Comparison of ENCODE assay signal across 8 cellular contexts in genomic region chr12:106302401-106303201, GRCh38. TPM values are rescaled to one million over a fixed set of nuclear protein-coding genes. Genes with fewer than 3 reads are reported as not detected.
DNase-seq lines count a peak whose midpoint lies in the region; ATAC-seq and TF ChIP-seq lines count a peak whose summit lies in the region.

Gene TCP11L2 (plus strand): TSS chr12:106302733. CDS start chr12:106311076, 8,343 bp downstream.

- no peaks in the 10 kb centered on the region for H3K27me3 Mint-ChIP-seq in activated naive CD4-positive, alpha-beta T cell treated with anti-CD3 and anti-CD28 coated beads, Interleukin-2, amount 50 U/mL, for 24 hours

- H3K36me3 ChIP-seq in HAP-1 (replicated peaks) (no peaks in the 10 kb centered on the region), MM.1S (replicated peaks; ENCODE audit: insufficient read depth, low read length) (no peaks in the 10 kb centered on the region)

- TF ChIP-seq CTCF in MM.1S (IDR thresholded peaks at IDR 0.05; ENCODE audit: low read length): no peak

- no peaks in the 10 kb centered on the region for H3K36me3 Mint-ChIP-seq in activated naive CD4-positive, alpha-beta T cell treated with anti-CD3 and anti-CD28 coated beads, Interleukin-2, amount 50 U/mL, for 24 hours

- H3K9me2 ChIP-seq in MM.1S (replicated peaks; ENCODE audit: insufficient read depth, low read length): no peaks in the 10 kb centered on the region

- in situ Hi-C loops in HAP-1 (cut with MboI; ENCODE audit: low sequenced_read_pairs): no loop called here

- H3K27me3 ChIP-seq in HAP-1 (ENCODE audit: low read depth): no peaks in the 10 kb centered on the region
- H3K27me3 ChIP-seq in MM.1S (replicated peaks; ENCODE audit: insufficient read depth, low read length): no peaks in the 10 kb centered on the region

- no peaks in the 10 kb centered on the region; the same call in 1 of the 2 replicates for H3K79me2 ChIP-seq in MM.1S (ENCODE audit: low read length)

- H3K27ac Mint-ChIP-seq in activated naive CD4-positive, alpha-beta T cell treated with anti-CD3 and anti-CD28 coated beads, Interleukin-2, amount 50 U/mL, for 24 hours: peak within 1 kb of the TSS; percentile 100

- peak within 1 kb of the TSS; percentile 94 for H3K9ac ChIP-seq in MM.1S (ENCODE audit: low read length)

- no peaks in the 10 kb centered on the region for H4K20me1 ChIP-seq in MM.1S (ENCODE audit: insufficient read depth, low read length)

- peak; percentile 88 for ATAC-seq in SK-N-SH treated with all-trans-retinoic acid at 6 μM for 48 hours

- H3K9me3 Mint-ChIP-seq in activated naive CD4-positive, alpha-beta T cell treated with anti-CD3 and anti-CD28 coated beads, Interleukin-2, amount 50 U/mL, for 24 hours: no peaks in the 10 kb centered on the region

- H3K4me1 Mint-ChIP-seq in activated naive CD4-positive, alpha-beta T cell treated with anti-CD3 and anti-CD28 coated beads, Interleukin-2, amount 50 U/mL, for 24 hours: peaks cover 64% of the 10 kb centered on the region

- H3K27ac ChIP-seq in MM.1S (ENCODE audit: low read length): peak within 1 kb of the TSS; percentile 86
- peak within 1 kb of the TSS; percentile 99 for H3K27ac ChIP-seq in substantia nigra (ENCODE audit: low read depth, low read length, poor library complexity, severe bottlenecking)

- H3K4me3 Mint-ChIP-seq in activated naive CD4-positive, alpha-beta T cell treated with anti-CD3 and anti-CD28 coated beads, Interleukin-2, amount 50 U/mL, for 24 hours: peak within 1 kb of the TSS; percentile 97

- H3K4me3 ChIP-seq in HAP-1: peak within 1 kb of the TSS; percentile 83
- peak within 1 kb of the TSS; percentile 98 for H3K4me3 ChIP-seq in MM.1S (ENCODE audit: low read length)

- H3K4me1 ChIP-seq in HAP-1: peaks cover 13% of the 10 kb centered on the region
- peaks cover 11% of the 10 kb centered on the region for H3K4me1 ChIP-seq in MM.1S (ENCODE audit: low read length)

- H3K9me3 ChIP-seq in HAP-1: no peaks in the 10 kb centered on the region
- no peaks in the 10 kb centered on the region for H3K9me3 ChIP-seq in MM.1S (replicated peaks; ENCODE audit: insufficient read depth, low read length)

- peaks cover 4% of the 10 kb centered on the region; the same call in 1 of the 2 replicates for H3F3A ChIP-seq in MM.1S (ENCODE audit: insufficient read depth, low read length)

- peak; percentile 82 for DNase-seq in ELF-1 (ENCODE audit: low read depth, low spot score)
- DNase-seq in HAP-1 (ENCODE audit: low spot score in 2 of 2): peak; percentile 59 to 89
- DNase-seq in MM.1S: peak; percentile 83
- DNase-seq in globus pallidus (ENCODE audit: low spot score): peak; percentile 91
- DNase-seq in occipital lobe (lab: John Stamatoyannopoulos, UW): peak; percentile 82
- peak; percentile 56 to 98 (median 91) for DNase-seq in substantia nigra (lab: John Stamatoyannopoulos, UW)

- H2AFZ ChIP-seq in MM.1S (ENCODE audit: low read length): peak within 1 kb of the TSS; percentile 97

- peak within 1 kb of the TSS; percentile 98 for H3K4me2 ChIP-seq in MM.1S (ENCODE audit: low read depth, low read length)

TF ChIP-seq in SK-N-SH treated with all-trans-retinoic acid at 6 μM for 48 hours, 23 proteins besides CTCF, POLR2A, EP300 and RAD21:
- TF ChIP-seq, protein P1, sequence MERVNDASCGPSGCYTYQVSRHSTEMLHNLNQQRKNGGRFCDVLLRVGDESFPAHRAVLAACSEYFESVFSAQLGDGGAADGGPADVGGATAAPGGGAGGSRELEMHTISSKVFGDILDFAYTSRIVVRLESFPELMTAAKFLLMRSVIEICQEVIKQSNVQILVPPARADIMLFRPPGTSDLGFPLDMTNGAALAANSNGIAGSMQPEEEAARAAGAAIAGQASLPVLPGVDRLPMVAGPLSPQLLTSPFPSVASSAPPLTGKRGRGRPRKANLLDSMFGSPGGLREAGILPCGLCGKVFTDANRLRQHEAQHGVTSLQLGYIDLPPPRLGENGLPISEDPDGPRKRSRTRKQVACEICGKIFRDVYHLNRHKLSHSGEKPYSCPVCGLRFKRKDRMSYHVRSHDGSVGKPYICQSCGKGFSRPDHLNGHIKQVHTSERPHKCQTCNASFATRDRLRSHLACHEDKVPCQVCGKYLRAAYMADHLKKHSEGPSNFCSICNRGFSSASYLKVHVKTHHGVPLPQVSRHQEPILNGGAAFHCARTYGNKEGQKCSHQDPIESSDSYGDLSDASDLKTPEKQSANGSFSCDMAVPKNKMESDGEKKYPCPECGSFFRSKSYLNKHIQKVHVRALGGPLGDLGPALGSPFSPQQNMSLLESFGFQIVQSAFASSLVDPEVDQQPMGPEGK (CRISPR knock-in tag; IDR thresholded peaks at IDR 0.05; ENCODE audit: borderline replicate concordance): peak; percentile 85
- TF ChIP-seq TCF4 (CRISPR knock-in tag; IDR thresholded peaks at IDR 0.05; ENCODE audit: borderline replicate concordance): no peak
- no peak for TF ChIP-seq TSHZ2 (CRISPR knock-in tag; IDR thresholded peaks at IDR 0.05)
- no peak for TF ChIP-seq ZNF565 (CRISPR knock-in tag; conservative IDR thresholded peaks at IDR 0.05; ENCODE audit: low read depth)
- no peak for TF ChIP-seq ISL1 (CRISPR knock-in tag; IDR thresholded peaks at IDR 0.05)
- no peak for TF ChIP-seq ZC3H10 (CRISPR knock-in tag; IDR thresholded peaks at IDR 0.05)

RNA-seq across cellular contexts. Expression of gene TCP11L2, which starts in this region (rescaled TPM):
- 39.8 TPM for total RNA-seq in occipital lobe

Comparison
In these comparisons a context has a peak if more than half of its experiments do, and no peak if none do; other contexts are left out.
1. Peak in every context shown above with its lines: DNase-seq, ATAC-seq, H3K4me3 ChIP-seq and H3K27ac ChIP-seq.